Comparison of ENCODE assay signal across 32 cellular contexts in the genomic region with DNA sequence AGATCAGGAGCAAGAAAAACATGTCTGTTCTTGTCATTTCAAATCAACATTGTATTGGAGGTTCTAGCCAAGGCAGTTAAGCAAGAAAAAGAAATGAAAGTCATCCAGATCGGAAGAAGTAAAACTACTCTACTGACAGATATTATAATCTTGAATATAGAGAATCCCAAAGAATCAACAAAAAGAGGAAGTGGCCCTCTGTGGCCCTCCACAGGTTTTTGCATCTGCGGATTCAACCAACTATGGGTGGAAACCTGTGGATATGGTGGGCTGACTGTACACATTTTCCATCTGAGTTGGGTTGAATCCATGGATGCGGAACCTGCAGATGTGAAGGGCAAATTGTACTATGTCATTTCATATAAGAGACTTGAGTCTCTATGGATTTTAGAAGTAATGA. TPM values are rescaled to one million over a fixed set of nuclear protein-coding genes. Genes with fewer than 3 reads are reported as not detected.
"Had no signal": no experiment of that assay in that cellular context is flagged by ENCODE, and none has a peak within 500 bp of the region (broad histone marks: within the 10 kb centered on the region; RNA-seq: fewer than 3 reads in every experiment).

No MANE protein-coding gene starts in this region.

- H3K9me3 ChIP-seq: adrenal gland, body of pancreas, Peyer's patch had no signal

- H3K4me3 ChIP-seq: adrenal gland, body of pancreas, Peyer's patch had no signal

- H3K36me3 ChIP-seq: adrenal gland, Peyer's patch had no signal

- H3K27ac ChIP-seq: adrenal gland, body of pancreas, Peyer's patch had no signal

- H3K4me1 ChIP-seq: adrenal gland, body of pancreas, Peyer's patch had no signal

- DNase-seq: activated CD4-positive, alpha-beta T cell treated with anti-CD3 and anti-CD28 coated beads, Interleukin-2, amount 10 ng/mL, durations not matched to agents 24 days and 14 days; activated CD4-positive, alpha-beta T cell treated with anti-CD3 and anti-CD28 coated beads, Interleukin-2, amount 50 U/mL, for 4 hours; activated CD8-positive, alpha-beta T cell treated with anti-CD3 and anti-CD28 coated beads for 36 hours; activated gamma-delta T cell treated with Interleukin-2 at 50 U/mL for 16 hours; activated naive CD4-positive, alpha-beta T cell treated with anti-CD3 and anti-CD28 coated beads for 36 hours; activated T-cell treated with anti-CD3 and anti-CD28 coated beads, Interleukin-2, amount 50 U/mL, for 1 hour; activated T-cell treated with anti-CD3 and anti-CD28 coated beads, Interleukin-2, amount 50 U/mL, for 72 hours; adrenal gland; body of pancreas; central memory CD4-positive, alpha-beta T cell; IMR-90; Kasumi-1; KG1; MM.1S; NCI-H1092; NCI-H1436 treated with DMSO at 0.1 percent for 48 hours; NCI-H1694 treated with DMSO at 0.1 percent for 48 hours; NCI-H2029; NCI-H345; NCI-H524 treated with DMSO at 0.1 percent for 48 hours; NCI-H748 treated with DMSO at 0.1 percent for 48 hours; NK-92 treated with Interleukin-12 subunit alpha and Interleukin-12 subunit beta, amount 100 ng/mL, for 24 hours; PC-3; Peyer's patch; RPMI8226; SHP77 treated with DMSO at 0.1 percent for 48 hours; T-cell; T-helper 17 cell had no signal

- ATAC-seq: activated CD8-positive, alpha-beta T cell treated with anti-CD3 and anti-CD28 coated beads for 36 hours; activated naive CD4-positive, alpha-beta T cell treated with anti-CD3 and anti-CD28 coated beads, Interleukin-2, amount 50 U/mL, for 72 hours; activated T-cell treated with anti-CD3 and anti-CD28 coated beads, Interleukin-2, amount 50 U/mL, for 72 hours; activated T-helper 17 cell treated with anti-CD3 and anti-CD28 coated beads, Interleukin-2, amount 50 U/mL, for 72 hours; body of pancreas; PC-3; SK-N-SH treated with all-trans-retinoic acid at 6 μM for 48 hours; T-cell; T-helper 17 cell had no signal

- H3K27me3 ChIP-seq: adrenal gland, body of pancreas, Peyer's patch had no signal

- FAIRE-seq: astrocyte had no signal

RNA-seq across cellular contexts. Expression of a gene that starts 35.1 kb away (rescaled TPM):
- total RNA-seq: PC-3 had no signal
